19 cellular contexts compared by ENCODE assay signal in the genomic region with DNA sequence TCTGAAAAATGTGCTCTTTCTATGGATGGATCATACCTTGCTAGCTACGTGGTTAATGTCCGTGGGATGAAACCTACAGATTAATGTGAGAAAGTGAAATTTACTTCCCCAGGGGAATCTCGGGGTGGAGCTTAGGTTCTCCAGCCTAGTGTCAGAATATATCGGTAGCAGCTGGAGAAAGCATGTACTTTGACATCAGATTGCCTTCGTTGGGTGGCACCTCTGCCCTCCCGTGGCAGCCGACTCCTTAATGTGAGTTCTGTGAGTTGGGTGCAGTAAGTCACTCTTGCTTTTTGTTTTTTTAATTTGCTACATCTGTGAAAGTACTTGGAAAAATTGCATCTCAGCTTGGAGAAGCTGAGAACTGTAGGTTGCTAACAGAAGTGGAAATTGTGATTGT. TPM values are rescaled to one million over a fixed set of nuclear protein-coding genes. Genes with fewer than 3 reads are reported as not detected.
DNase-seq lines count a peak whose midpoint lies in the region; TF ChIP-seq lines count a peak whose summit lies in the region.
"Had no signal": no experiment of that assay in that cellular context is flagged by ENCODE, and none has a peak within 500 bp of the region (broad histone marks: within the 10 kb centered on the region; RNA-seq: fewer than 3 reads in every experiment).

No MANE protein-coding gene starts in this region.

- H3K9me3 Mint-ChIP-seq in CD8-positive, alpha-beta memory T cell, result no peaks in the 10 kb centered on the region
- H3K9me3 Mint-ChIP-seq in chondrocyte (ENCODE audit: low read depth), result no peaks in the 10 kb centered on the region
- H3K9me3 Mint-ChIP-seq in neural crest cell, result no peaks in the 10 kb centered on the region
- H3K9me3 Mint-ChIP-seq: activated T-helper 17 cell treated with anti-CD3 and anti-CD28 coated beads, Interleukin-2, amount 50 U/mL, for 72 hours; stimulated activated naive CD8-positive, alpha-beta T cell treated with anti-CD3 and anti-CD28 coated beads, Interleukin-15, Interleukin-2, amounts not matched to agents 100 ng/mL and 50 ng/mL, for 24 hours had no signal

- no peak for DNase-seq in CD8-positive, alpha-beta memory T cell
- DNase-seq in chondrocyte (ENCODE audit: low spot score) (no peak), neural crest cell (ENCODE audit: low read depth, low spot score) (no peak), tibial artery (no peak), RPMI8226 (no peak), SIG-M5 treated with dmso at 0.1 percent for 504 hours (lab: John Stamatoyannopoulos, UW; ENCODE audit: unreplicated experiment) (no peak), AG20443 (ENCODE audit: low spot score) (no peak)
- DNase-seq: activated CD8-positive, alpha-beta memory T cell treated with anti-CD3 and anti-CD28 coated beads, Interleukin-2, amount 50 U/mL, for 4 hours; esophagus squamous epithelium; kidney glomerular epithelial cell; mesenchymal stem cell; naive thymus-derived CD4-positive, alpha-beta T cell; NCI-H146; NCI-H510A treated with DMSO at 0.1 percent for 48 hours; upper lobe of right lung had no signal

- CTCF ChIA-PET in CD8-positive, alpha-beta memory T cell (lab: Charles Lee), result interaction anchor here (1.1 to 9.6 kb wide), 8 partner anchors 11 to 491 kb away, joined by 3 to 201 read pairs (median 6); partner anchors contain the start of genes ADAM17 and TAF1B

- H3K9me3 ChIP-seq in CD8-positive, alpha-beta memory T cell (ENCODE audit: low read length), result no peaks in the 10 kb centered on the region
- no peaks in the 10 kb centered on the region for H3K9me3 ChIP-seq in tibial artery
- H3K9me3 ChIP-seq: esophagus squamous epithelium, upper lobe of right lung had no signal

- TF ChIP-seq CTCF in chondrocyte (IDR thresholded peaks at IDR 0.05) (no peak), neural crest cell (conservative IDR thresholded peaks at IDR 0.05) (no peak), tibial artery (IDR thresholded peaks at IDR 0.05) (no peak)

- intact Hi-C loops in tibial artery (cut with DNase I; ENCODE audit: low total_unique reads), result loop anchor here (5.0 kb wide), 1 partner anchor 235 kb away; no protein-coding TSS in a partner anchor

- H3K4me1 ChIP-seq in CD8-positive, alpha-beta memory T cell (ENCODE audit: insufficient read depth, low read length), result peaks cover 17% of the 10 kb centered on the region
- H3K4me1 ChIP-seq in tibial artery, result peaks cover 0 to 60% (median 47%) of the 10 kb centered on the region in 4 donors

- H3K27ac Mint-ChIP-seq in CD8-positive, alpha-beta memory T cell, result peak overlapping the region in 5 of 8 donors; percentile 58 to 98 (median 87)
- H3K27ac Mint-ChIP-seq in chondrocyte (ENCODE audit: unreplicated experiment) (peak overlapping the region; percentile 52), neural crest cell (ENCODE audit: unreplicated experiment) (peak overlapping the region; percentile 13)
- H3K27ac Mint-ChIP-seq: activated naive CD8-positive, alpha-beta T cell; activated T-helper 17 cell treated with anti-CD3 and anti-CD28 coated beads, Interleukin-2, amount 50 U/mL, for 72 hours; progenitor cell of endocrine pancreas; stimulated activated naive CD8-positive, alpha-beta T cell treated with anti-CD3 and anti-CD28 coated beads, Interleukin-15, Interleukin-2, amounts not matched to agents 100 ng/mL and 50 ng/mL, for 24 hours had no signal

- POLR2A ChIA-PET in CD8-positive, alpha-beta memory T cell (lab: Charles Lee), result interaction anchor here (0.7 kb wide), 1 partner anchor 63 kb away, joined by 3 read pairs; no protein-coding TSS in a partner anchor

- peaks cover 23 to 47% (median 25%) of the 10 kb centered on the region in 3 donors for H3K4me1 Mint-ChIP-seq in CD8-positive, alpha-beta memory T cell
- H3K4me1 Mint-ChIP-seq in chondrocyte (ENCODE audit: low read depth) (peaks cover 24% of the 10 kb centered on the region), neural crest cell (peaks cover 14% of the 10 kb centered on the region)

- H3K27me3 Mint-ChIP-seq in CD8-positive, alpha-beta memory T cell, result peaks cover 0 to 6% of the 10 kb centered on the region in 2 donors
- H3K27me3 Mint-ChIP-seq in chondrocyte (ENCODE audit: low read depth), result no peaks in the 10 kb centered on the region
- H3K27me3 Mint-ChIP-seq in neural crest cell (ENCODE audit: low read depth), result peaks cover 6% of the 10 kb centered on the region
- H3K27me3 Mint-ChIP-seq: activated naive CD8-positive, alpha-beta T cell; activated T-helper 17 cell treated with anti-CD3 and anti-CD28 coated beads, Interleukin-2, amount 50 U/mL, for 72 hours had no signal

- H3K4me3 ChIP-seq in CD8-positive, alpha-beta memory T cell (ENCODE audit: low read length), result no peak overlapping the region
- no peak overlapping the region for H3K4me3 ChIP-seq in tibial artery
- H3K4me3 ChIP-seq: esophagus squamous epithelium, upper lobe of right lung had no signal

- no peak overlapping the region for H3K27ac ChIP-seq in CD8-positive, alpha-beta memory T cell (ENCODE audit: low read depth, low read length)
- H3K27ac ChIP-seq in tibial artery, result peak overlapping the region; percentile 5 to 94
- H3K27ac ChIP-seq: upper lobe of right lung had no signal

- no peaks in the 10 kb centered on the region for H3K27me3 ChIP-seq in CD8-positive, alpha-beta memory T cell (ENCODE audit: insufficient read depth, low read length, poor library complexity, severe bottlenecking)
- no peaks in the 10 kb centered on the region for H3K27me3 ChIP-seq in tibial artery
- H3K27me3 ChIP-seq: esophagus squamous epithelium, upper lobe of right lung had no signal

- peaks cover 17% of the 10 kb centered on the region for H3K36me3 ChIP-seq in CD8-positive, alpha-beta memory T cell (ENCODE audit: insufficient read depth, low read length)
- H3K36me3 ChIP-seq in tibial artery, result peaks cover 14 to 53% (median 33%) of the 10 kb centered on the region in 3 donors

- peak overlapping the region in 1 of 7 donors; percentile 38 for H3K4me3 Mint-ChIP-seq in CD8-positive, alpha-beta memory T cell
- no peak overlapping the region for H3K4me3 Mint-ChIP-seq in chondrocyte (ENCODE audit: unreplicated experiment)
- no peak overlapping the region for H3K4me3 Mint-ChIP-seq in neural crest cell
- H3K4me3 Mint-ChIP-seq: stimulated activated naive CD8-positive, alpha-beta T cell treated with anti-CD3 and anti-CD28 coated beads, Interleukin-15, Interleukin-2, amounts not matched to agents 100 ng/mL and 50 ng/mL, for 24 hours had no signal

- H3K36me3 Mint-ChIP-seq in CD8-positive, alpha-beta memory T cell, result peaks cover 0 to 39% (median 0%) of the 10 kb centered on the region in 3 donors
- peaks cover 7% of the 10 kb centered on the region for H3K36me3 Mint-ChIP-seq in chondrocyte (ENCODE audit: low read depth)
- H3K36me3 Mint-ChIP-seq in neural crest cell (ENCODE audit: low read depth), result peaks cover 10% of the 10 kb centered on the region

RNA-seq across cellular contexts. Expression of gene KLF11, which starts 3.5 kb away (rescaled TPM):
- 1 to 10 TPM; 5.8 to 7.5 TPM for total RNA-seq in CD8-positive, alpha-beta memory T cell
- polyA plus RNA-seq in CD8-positive, alpha-beta memory T cell, result 6.6 TPM
- total RNA-seq in chondrocyte (10.7 to 16.2 TPM (median 15.2 TPM) in 3 replicates), neural crest cell (8.2 and 8.5 TPM in 2 replicates)

RNA-seq across cellular contexts. Expression of gene CYS1, which starts 33.3 kb away (rescaled TPM):
- under 1 TPM; 0.09 to 0.20 TPM for total RNA-seq in CD8-positive, alpha-beta memory T cell
- polyA plus RNA-seq in CD8-positive, alpha-beta memory T cell, result 0.07 TPM
- total RNA-seq in chondrocyte (4.9 to 7.0 TPM (median 5.4 TPM) in 3 replicates), neural crest cell (not detected in 2 replicates)
- polyA plus RNA-seq: naive thymus-derived CD4-positive, alpha-beta T cell had no signal

Comparison
In these comparisons a context has a peak if more than half of its experiments do, and no peak if none do; other contexts are left out.
1. H3K27ac Mint-ChIP-seq: peak in every context shown above with its lines; median percentile 87 in CD8-positive, alpha-beta memory T cell; 52 in chondrocyte; 13 in neural crest cell.